In the genomic region with DNA sequence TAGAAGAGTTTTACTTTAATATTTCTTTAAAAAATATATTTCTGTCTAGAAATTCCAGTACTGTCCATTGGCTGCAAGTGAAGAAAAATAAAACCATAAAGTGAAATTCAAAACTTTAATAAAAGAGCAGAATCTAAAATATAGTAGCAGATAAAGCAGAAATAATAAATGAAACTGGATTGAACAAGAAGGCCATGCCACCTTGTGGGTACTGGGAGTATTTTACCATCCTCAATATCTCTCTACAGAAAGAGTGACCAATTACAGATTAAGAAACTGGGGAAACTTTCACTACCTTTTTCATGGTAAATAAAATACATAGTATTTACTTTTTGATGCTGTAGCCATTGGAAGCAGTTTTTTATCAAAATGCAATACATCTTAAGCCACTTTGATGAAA, we compare ENCODE assay signal across 8 cellular contexts.
DNase-seq lines count a peak whose midpoint lies in the region; ATAC-seq and TF ChIP-seq lines count a peak whose summit lies in the region.

No MANE protein-coding gene starts in this region.

- H3K4me2 ChIP-seq in mesendoderm (ENCODE audit: low read length): no peak overlapping the region

- peak; percentile 41 for TF ChIP-seq CTCF in astrocyte of the cerebellum (IDR thresholded peaks at IDR 0.05; ENCODE audit: low read depth, low read length, missing control alignments)

- no peak overlapping the region for H3K4ac ChIP-seq in mesendoderm (ENCODE audit: low read depth, low read length)

- H2BK120ac ChIP-seq in mesendoderm (ENCODE audit: low read depth, low read length): no peak overlapping the region

- H3K36me3 ChIP-seq in mesendoderm (ENCODE audit: control insufficient read depth, insufficient read depth, low read length): no peaks in the 10 kb centered on the region

- H2AK5ac ChIP-seq in mesendoderm (ENCODE audit: low read length): no peak overlapping the region

- peak; percentile 7 to 70 for DNase-seq in NOMO-1 (lab: John Stamatoyannopoulos, UW; ENCODE audit: unreplicated experiment in 2 of 2)
- DNase-seq in NOMO-1 treated with dmso at 0.1 percent for 144 hours (lab: John Stamatoyannopoulos, UW; ENCODE audit: unreplicated experiment): no peak
- peak; percentile 36 for DNase-seq in LHCN-M2 (ENCODE audit: low read depth)
- DNase-seq in astrocyte of the cerebellum (ENCODE audit: low read depth): peak; percentile 29
- peak; percentile 26 for DNase-seq in mesendoderm
- DNase-seq in effector CD4-positive, alpha-beta T cell: no peak
- DNase-seq in GF-D8 (lab: John Stamatoyannopoulos, UW): no peak

- no peak overlapping the region for H4K5ac ChIP-seq in mesendoderm (ENCODE audit: low read length)

- H2BK5ac ChIP-seq in mesendoderm (ENCODE audit: low read length): no peak overlapping the region

- no peaks in the 10 kb centered on the region for H3K79me1 ChIP-seq in mesendoderm (ENCODE audit: low read length)

- H4K8ac ChIP-seq in mesendoderm (ENCODE audit: low read depth, low read length): no peak overlapping the region

- no peaks in the 10 kb centered on the region for H3K4me1 ChIP-seq in mesendoderm (ENCODE audit: control insufficient read depth, low read depth, low read length)

- no peaks in the 10 kb centered on the region for H3K27me3 ChIP-seq in mesendoderm (ENCODE audit: insufficient read depth, low read length, poor library complexity)

- no peak overlapping the region for H3K4me3 ChIP-seq in astrocyte of the cerebellum (ENCODE audit: low read depth, low read length)
- H3K4me3 ChIP-seq in mesendoderm (ENCODE audit: low read length): no peak overlapping the region

- H3K18ac ChIP-seq in mesendoderm (ENCODE audit: low read length): no peak overlapping the region

- H3K56ac ChIP-seq in mesendoderm (ENCODE audit: low read length): no peak overlapping the region

- no peak overlapping the region for H3K27ac ChIP-seq in mesendoderm (ENCODE audit: low read depth, low read length)

- ATAC-seq in HG03460 (IDR thresholded peaks at IDR 0.05; ENCODE audit: unreplicated experiment): no peak

- H3K79me2 ChIP-seq in mesendoderm (ENCODE audit: control insufficient read depth, insufficient read depth, low read length): no peaks in the 10 kb centered on the region

- in situ Hi-C loops in astrocyte of the cerebellum (cut with HindIII; ENCODE audit: low sequenced_read_pairs): no loop called here

- H3K9ac ChIP-seq in mesendoderm (ENCODE audit: low read length): no peak overlapping the region

- H3K23ac ChIP-seq in mesendoderm (ENCODE audit: low read length): no peak overlapping the region

- no peak overlapping the region for H2BK15ac ChIP-seq in mesendoderm (replicated peaks; ENCODE audit: low read depth)

Comparison
In these comparisons a context has a peak if more than half of its experiments do, and no peak if none do; other contexts are left out.
1. DNase-seq: peak in NOMO-1 (2 of 2), LHCN-M2 (single experiment), astrocyte of the cerebellum (single experiment) and mesendoderm (single experiment); none in NOMO-1 treated with dmso at 0.1 percent for 144 hours (single experiment), effector CD4-positive, alpha-beta T cell (single experiment) and GF-D8 (single experiment).